8 cellular contexts compared by ENCODE assay signal in genomic region chr11:73760680-73761402, GRCh38.
A peak's percentile ranks its signal among the peaks of the same experiment; 100 is the strongest.
DNase-seq lines count a peak whose midpoint lies in the region; ATAC-seq lines count a peak whose summit lies in the region.

TSS of gene RAB6A (minus strand) at chr11:73761074. CDS start at chr11:73760635, 439 bp downstream.

- peak within 1 kb of the TSS; percentile 92 for H3K27ac Mint-ChIP-seq in central memory CD8-positive, alpha-beta T cell (ENCODE audit: low read depth)

- H3K4me3 Mint-ChIP-seq in central memory CD8-positive, alpha-beta T cell = peak within 1 kb of the TSS; percentile 92

- peaks cover 12% of the 10 kb centered on the region for H3K36me3 Mint-ChIP-seq in central memory CD8-positive, alpha-beta T cell (ENCODE audit: insufficient read depth)

- peaks cover 34% of the 10 kb centered on the region for H3K4me1 Mint-ChIP-seq in central memory CD8-positive, alpha-beta T cell

- peaks cover 1% of the 10 kb centered on the region for H3K27me3 Mint-ChIP-seq in central memory CD8-positive, alpha-beta T cell

- DNase-seq in AML-193 (lab: John Stamatoyannopoulos, UW) = peak; percentile 98 to 99
- DNase-seq in NCI-H446 (lab: John Stamatoyannopoulos, UW) = peak; percentile 99 to 100
- DNase-seq in activated CD4-positive, CD25-positive, alpha-beta regulatory T cell treated with anti-CD3 and anti-CD28 coated beads, Interleukin-2, amount 50 U/mL, for 16 hours (ENCODE audit: low read depth, low spot score) = peak; percentile 98
- DNase-seq in central memory CD8-positive, alpha-beta T cell (ENCODE audit: low spot score in 2 of 2) = peak; percentile 96 to 99
- peak; percentile 100 for DNase-seq in iris pigment epithelial cell (ENCODE audit: low read depth)
- DNase-seq in stimulated activated CD4-positive, alpha-beta T cell treated with anti-CD3 and anti-CD28 coated beads, Interleukin-12 subunit alpha, Interleukin-12 subunit beta, amount 100 ng/mL, for 4 hours = peak; percentile 98

- no peaks in the 10 kb centered on the region for H3K9me3 Mint-ChIP-seq in central memory CD8-positive, alpha-beta T cell

- ATAC-seq in GM19035 (IDR thresholded peaks at IDR 0.05; ENCODE audit: unreplicated experiment) (peak; percentile 91), HG03354 (IDR thresholded peaks at IDR 0.05; ENCODE audit: poor library complexity, severe bottlenecking, unreplicated experiment) (peak; percentile 93)
- ATAC-seq in central memory CD8-positive, alpha-beta T cell (replicated peaks; ENCODE audit: extremely low read depth, poor library complexity, severe bottlenecking) = peak; percentile 89

Comparison
In these comparisons a context has a peak if more than half of its experiments do, and no peak if none do; other contexts are left out.
1. Peak in every context shown above with its lines: DNase-seq and ATAC-seq.